8 cellular contexts compared by ENCODE assay signal in genomic region chr10:33136271-33136670, GRCh38.
DNase-seq lines count a peak whose midpoint lies in the region; ATAC-seq and TF ChIP-seq lines count a peak whose summit lies in the region.
"Had no signal": no experiment of that assay in that cellular context is flagged by ENCODE, and none has a peak within 500 bp of the region (broad histone marks: within the 10 kb centered on the region; RNA-seq: fewer than 3 reads in every experiment).

No MANE protein-coding gene starts in this region.

- peaks cover 88% of the 10 kb centered on the region for H3K4me1 Mint-ChIP-seq in activated naive CD4-positive, alpha-beta T cell treated with anti-CD3 and anti-CD28 coated beads, Interleukin-2, amount 50 U/mL, for 24 hours

- H3K36me3 Mint-ChIP-seq in activated naive CD4-positive, alpha-beta T cell treated with anti-CD3 and anti-CD28 coated beads, Interleukin-2, amount 50 U/mL, for 24 hours = no peaks in the 10 kb centered on the region

- H3K27me3 ChIP-seq in psoas muscle (ENCODE audit: insufficient read depth in 3 of 3, low read length in 2 of 3) = peaks cover 0 to 5% (median 2%) of the 10 kb centered on the region in 3 donors
- H3K27me3 ChIP-seq: stomach had no signal

- H3K4me1 ChIP-seq in psoas muscle = no peaks in the 10 kb centered on the region
- H3K4me1 ChIP-seq: stomach had no signal

- H3K27ac ChIP-seq in psoas muscle = no peak overlapping the region
- H3K27ac ChIP-seq: stomach had no signal

- no peaks in the 10 kb centered on the region for H3K9me3 ChIP-seq in psoas muscle
- H3K9me3 ChIP-seq: stomach had no signal

- H3K4me3 ChIP-seq in psoas muscle = no peak overlapping the region
- H3K4me3 ChIP-seq: stomach had no signal

- intact Hi-C loops in psoas muscle (cut with DNase I) = no loop called here

- 30 to 35% (median 32%) methylated on average over 3 of the region's 3 CpGs for WGBS in psoas muscle, 3 donors

- TF ChIP-seq CTCF in psoas muscle (IDR thresholded peaks at IDR 0.05) = no peak

- TF ChIP-seq POLR2A in erythroblast (IDR thresholded peaks at IDR 0.05; ENCODE audit: low read length) = no peak

- no peaks in the 10 kb centered on the region for H3K36me3 ChIP-seq in psoas muscle (ENCODE audit: insufficient read depth in 1 of 2, low read depth in 1 of 2)
- H3K36me3 ChIP-seq: stomach had no signal

- peak; percentile 95 for DNase-seq in kidney tubule cell (ENCODE audit: low spot score)
- no peak for DNase-seq in NCI-H748 treated with DMSO at 0.1 percent for 48 hours (lab: John Stamatoyannopoulos, UW)
- DNase-seq in erythroblast (lab: John Stamatoyannopoulos, UW) = no peak
- DNase-seq in psoas muscle = no peak
- DNase-seq: stomach had no signal

- H3K9me3 Mint-ChIP-seq in activated naive CD4-positive, alpha-beta T cell treated with anti-CD3 and anti-CD28 coated beads, Interleukin-2, amount 50 U/mL, for 24 hours = no peaks in the 10 kb centered on the region

- H3K27ac Mint-ChIP-seq in activated naive CD4-positive, alpha-beta T cell treated with anti-CD3 and anti-CD28 coated beads, Interleukin-2, amount 50 U/mL, for 24 hours = peak overlapping the region; percentile 77

- H3K27me3 Mint-ChIP-seq in activated naive CD4-positive, alpha-beta T cell treated with anti-CD3 and anti-CD28 coated beads, Interleukin-2, amount 50 U/mL, for 24 hours = no peaks in the 10 kb centered on the region

- H3K4me3 Mint-ChIP-seq in activated naive CD4-positive, alpha-beta T cell treated with anti-CD3 and anti-CD28 coated beads, Interleukin-2, amount 50 U/mL, for 24 hours = peak overlapping the region; percentile 34

- peak; percentile 43 for ATAC-seq in GM18498 (IDR thresholded peaks at IDR 0.05; ENCODE audit: unreplicated experiment)
- ATAC-seq in HG02759 (IDR thresholded peaks at IDR 0.05; ENCODE audit: unreplicated experiment) = peak; percentile 39
- ATAC-seq in psoas muscle = no peak

Comparison
In these comparisons a context has a peak if more than half of its experiments do, and no peak if none do; other contexts are left out.
1. ATAC-seq: peak in GM18498 (single experiment) and HG02759 (single experiment); none in psoas muscle (0 of 4).